1 cellular context compared by ENCODE assay signal in the genomic region with DNA sequence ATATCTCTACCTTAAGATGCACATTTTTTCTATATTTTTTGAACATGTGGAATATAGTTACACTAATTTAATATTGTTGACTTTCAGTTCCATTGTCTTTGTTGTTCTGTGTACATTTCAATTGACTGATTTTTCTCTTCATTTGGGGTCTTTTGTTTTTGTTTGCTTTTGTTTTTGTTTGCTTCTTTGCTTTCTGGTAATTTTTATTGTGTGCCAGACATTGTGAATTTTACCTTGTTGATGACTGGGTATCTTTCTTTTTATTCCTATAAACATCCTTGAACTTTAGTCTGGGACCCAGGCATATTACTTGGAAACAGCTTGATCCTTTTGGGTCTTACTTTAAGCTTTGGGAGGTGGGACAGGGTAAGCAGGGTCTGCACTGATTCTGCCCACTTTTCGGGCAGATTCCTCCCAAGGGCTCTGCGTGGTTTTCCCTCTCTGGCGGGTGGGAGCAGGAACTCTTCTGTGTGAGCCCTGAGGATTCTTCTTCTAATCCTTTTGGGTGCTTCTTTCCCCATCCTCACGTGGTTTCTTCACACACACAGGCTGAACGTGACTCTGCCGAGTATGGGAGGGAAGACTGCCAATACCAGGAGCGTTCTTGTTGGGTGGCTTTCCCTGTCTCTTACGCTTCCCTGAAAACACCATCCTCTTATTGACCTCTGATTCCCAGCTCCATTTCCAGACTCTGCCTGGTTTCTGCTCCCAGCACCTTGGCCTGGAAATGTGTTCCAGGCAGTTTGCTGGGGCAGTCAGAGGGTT.
TF ChIP-seq lines count a peak whose summit lies in the region.

No MANE protein-coding gene starts in this region.

TF ChIP-seq in WTC11, 78 proteins besides CTCF, POLR2A, EP300 and RAD21 (continued from another document):
- TF ChIP-seq ELF4 (CRISPR knock-in tag; IDR thresholded peaks at IDR 0.05; ENCODE audit: low read depth) (no peak), ESRRA (CRISPR knock-in tag; IDR thresholded peaks at IDR 0.05; ENCODE audit: borderline replicate concordance) (no peak), SMAD3 (CRISPR knock-in tag; IDR thresholded peaks at IDR 0.05; ENCODE audit: borderline replicate concordance) (no peak), IRF2 (CRISPR knock-in tag; IDR thresholded peaks at IDR 0.05; ENCODE audit: borderline replicate concordance, low read depth) (no peak)
- TF ChIP-seq, protein P1, sequence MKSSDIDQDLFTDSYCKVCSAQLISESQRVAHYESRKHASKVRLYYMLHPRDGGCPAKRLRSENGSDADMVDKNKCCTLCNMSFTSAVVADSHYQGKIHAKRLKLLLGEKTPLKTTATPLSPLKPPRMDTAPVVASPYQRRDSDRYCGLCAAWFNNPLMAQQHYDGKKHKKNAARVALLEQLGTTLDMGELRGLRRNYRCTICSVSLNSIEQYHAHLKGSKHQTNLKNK (CRISPR knock-in tag; IDR thresholded peaks at IDR 0.05), result no peak
- TF ChIP-seq, protein P2, sequence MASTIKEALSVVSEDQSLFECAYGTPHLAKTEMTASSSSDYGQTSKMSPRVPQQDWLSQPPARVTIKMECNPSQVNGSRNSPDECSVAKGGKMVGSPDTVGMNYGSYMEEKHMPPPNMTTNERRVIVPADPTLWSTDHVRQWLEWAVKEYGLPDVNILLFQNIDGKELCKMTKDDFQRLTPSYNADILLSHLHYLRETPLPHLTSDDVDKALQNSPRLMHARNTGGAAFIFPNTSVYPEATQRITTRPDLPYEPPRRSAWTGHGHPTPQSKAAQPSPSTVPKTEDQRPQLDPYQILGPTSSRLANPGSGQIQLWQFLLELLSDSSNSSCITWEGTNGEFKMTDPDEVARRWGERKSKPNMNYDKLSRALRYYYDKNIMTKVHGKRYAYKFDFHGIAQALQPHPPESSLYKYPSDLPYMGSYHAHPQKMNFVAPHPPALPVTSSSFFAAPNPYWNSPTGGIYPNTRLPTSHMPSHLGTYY (CRISPR knock-in tag; IDR thresholded peaks at IDR 0.05), result no peak
- TF ChIP-seq, protein P3, sequence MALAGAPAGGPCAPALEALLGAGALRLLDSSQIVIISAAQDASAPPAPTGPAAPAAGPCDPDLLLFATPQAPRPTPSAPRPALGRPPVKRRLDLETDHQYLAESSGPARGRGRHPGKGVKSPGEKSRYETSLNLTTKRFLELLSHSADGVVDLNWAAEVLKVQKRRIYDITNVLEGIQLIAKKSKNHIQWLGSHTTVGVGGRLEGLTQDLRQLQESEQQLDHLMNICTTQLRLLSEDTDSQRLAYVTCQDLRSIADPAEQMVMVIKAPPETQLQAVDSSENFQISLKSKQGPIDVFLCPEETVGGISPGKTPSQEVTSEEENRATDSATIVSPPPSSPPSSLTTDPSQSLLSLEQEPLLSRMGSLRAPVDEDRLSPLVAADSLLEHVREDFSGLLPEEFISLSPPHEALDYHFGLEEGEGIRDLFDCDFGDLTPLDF (CRISPR knock-in tag; IDR thresholded peaks at IDR 0.05), result no peak
TF ChIP-seq in WTC11: peak in this region for 0.
